13 cellular contexts compared by ENCODE assay signal in genomic region chr18:12628706-12629702, GRCh38. TPM values are rescaled to one million over a fixed set of nuclear protein-coding genes. Genes with fewer than 3 reads are reported as not detected.
A peak's percentile ranks its signal among the peaks of the same experiment; 100 is the strongest.
DNase-seq lines count a peak whose midpoint lies in the region; TF ChIP-seq lines count a peak whose summit lies in the region.
"Had no signal": no experiment of that assay in that cellular context is flagged by ENCODE, and none has a peak within 500 bp of the region (broad histone marks: within the 10 kb centered on the region; RNA-seq: fewer than 3 reads in every experiment).

No MANE protein-coding gene starts in this region.

- H3K36me3 Mint-ChIP-seq in nephron progenitor cell (ENCODE audit: low read depth), result peaks cover 22% of the 10 kb centered on the region
- no peaks in the 10 kb centered on the region for H3K36me3 Mint-ChIP-seq in activated naive CD4-positive, alpha-beta T cell treated with anti-CD3 and anti-CD28 coated beads for 36 hours (ENCODE audit: low read depth)
- H3K36me3 Mint-ChIP-seq: activated naive CD4-positive, alpha-beta T cell treated with anti-CD3 and anti-CD28 coated beads, Interleukin-2, amount 10 ng/mL, durations not matched to agents 7 days and 5 days had no signal

- in situ Hi-C loops in G401 (cut with HindIII; ENCODE audit: low sequenced_read_pairs), result no loop called here

- intact Hi-C loops in activated naive CD4-positive, alpha-beta T cell treated with anti-CD3 and anti-CD28 coated beads for 36 hours (cut with micrococcal nuclease), result no loop called here

- no peaks in the 10 kb centered on the region for H3K27me3 Mint-ChIP-seq in nephron progenitor cell (ENCODE audit: low read depth, poor library complexity)
- H3K27me3 Mint-ChIP-seq in activated naive CD4-positive, alpha-beta T cell treated with anti-CD3 and anti-CD28 coated beads for 36 hours (ENCODE audit: low read depth), result no peaks in the 10 kb centered on the region

- peaks cover 7% of the 10 kb centered on the region for H3K9me3 Mint-ChIP-seq in nephron progenitor cell
- H3K9me3 Mint-ChIP-seq in activated naive CD4-positive, alpha-beta T cell treated with anti-CD3 and anti-CD28 coated beads for 36 hours, result no peaks in the 10 kb centered on the region

- DNase-seq in EH (ENCODE audit: low read depth) (peak; percentile 74), RKO (ENCODE audit: low spot score) (peak; percentile 55), epithelial cell of prostate (ENCODE audit: low read depth, low spot score) (peak; percentile 26), nephron progenitor cell (no peak), germinal center (ENCODE audit: low spot score) (no peak), G401 (ENCODE audit: low spot score) (no peak), HPDE6-E6E7 (ENCODE audit: extremely low spot score) (no peak)
- no peak for DNase-seq in activated naive CD4-positive, alpha-beta T cell treated with anti-CD3 and anti-CD28 coated beads for 36 hours
- DNase-seq: activated naive CD4-positive, alpha-beta T cell treated with anti-CD3 and anti-CD28 coated beads, Interleukin-2, amount 10 ng/mL, durations not matched to agents 7 days and 5 days; H9; KBM-7; mucosa of descending colon; NCI-H2081 treated with DMSO at 0.1 percent for 48 hours had no signal

- peaks cover 6% of the 10 kb centered on the region for H3K4me1 Mint-ChIP-seq in nephron progenitor cell
- H3K4me1 Mint-ChIP-seq in activated naive CD4-positive, alpha-beta T cell treated with anti-CD3 and anti-CD28 coated beads for 36 hours (ENCODE audit: low read depth), result no peaks in the 10 kb centered on the region
- H3K4me1 Mint-ChIP-seq: activated naive CD4-positive, alpha-beta T cell treated with anti-CD3 and anti-CD28 coated beads, Interleukin-2, amount 10 ng/mL, durations not matched to agents 7 days and 5 days had no signal

- H3K27ac Mint-ChIP-seq in nephron progenitor cell, result peak overlapping the region; percentile 76
- no peak overlapping the region for H3K27ac Mint-ChIP-seq in activated naive CD4-positive, alpha-beta T cell treated with anti-CD3 and anti-CD28 coated beads for 36 hours
- H3K27ac Mint-ChIP-seq: activated naive CD4-positive, alpha-beta T cell treated with anti-CD3 and anti-CD28 coated beads, Interleukin-2, amount 10 ng/mL, durations not matched to agents 7 days and 5 days; H9 had no signal

- H3K27ac ChIP-seq in epithelial cell of prostate, result peak overlapping the region; percentile 91

- TF ChIP-seq CTCF in nephron progenitor cell (IDR thresholded peaks at IDR 0.05), result no peak

- no peak overlapping the region for H3K4me3 Mint-ChIP-seq in nephron progenitor cell
- no peak overlapping the region for H3K4me3 Mint-ChIP-seq in activated naive CD4-positive, alpha-beta T cell treated with anti-CD3 and anti-CD28 coated beads for 36 hours
- H3K4me3 Mint-ChIP-seq: activated naive CD4-positive, alpha-beta T cell treated with anti-CD3 and anti-CD28 coated beads, Interleukin-2, amount 10 ng/mL, durations not matched to agents 7 days and 5 days; H9 had no signal

- CTCF ChIA-PET in activated naive CD4-positive, alpha-beta T cell treated with anti-CD3 and anti-CD28 coated beads for 36 hours (lab: Charles Lee), result no interaction called here

RNA-seq across cellular contexts. Expression of gene SPIRE1, which starts 28.9 kb away (rescaled TPM):
- total RNA-seq in activated naive CD4-positive, alpha-beta T cell treated with anti-CD3 and anti-CD28 coated beads for 36 hours, result 1 to 10 TPM; 1.3 to 1.7 TPM
- total RNA-seq in G401 (2014; rRNA removed; shearing (Covaris generic)), result 32.9 and 35.0 TPM in 2 replicates

Comparison
In these comparisons a context has a peak if more than half of its experiments do, and no peak if none do; other contexts are left out.
1. DNase-seq: peak in EH (single experiment), RKO (single experiment) and epithelial cell of prostate (single experiment); none in nephron progenitor cell (single experiment), germinal center (single experiment), activated naive CD4-positive, alpha-beta T cell treated with anti-CD3 and anti-CD28 coated beads for 36 hours (single experiment), G401 (single experiment) and HPDE6-E6E7 (single experiment).
2. RNA of gene SPIRE1, which starts 28.9 kb away (total RNA-seq): 32.9 to 35.0 TPM in G401; 1.3 to 1.7 TPM in activated naive CD4-positive, alpha-beta T cell treated with anti-CD3 and anti-CD28 coated beads for 36 hours; every median in the first group is over 10 times any median in the second.